ENCODE assay signal across 2 cellular contexts in the genomic region with DNA sequence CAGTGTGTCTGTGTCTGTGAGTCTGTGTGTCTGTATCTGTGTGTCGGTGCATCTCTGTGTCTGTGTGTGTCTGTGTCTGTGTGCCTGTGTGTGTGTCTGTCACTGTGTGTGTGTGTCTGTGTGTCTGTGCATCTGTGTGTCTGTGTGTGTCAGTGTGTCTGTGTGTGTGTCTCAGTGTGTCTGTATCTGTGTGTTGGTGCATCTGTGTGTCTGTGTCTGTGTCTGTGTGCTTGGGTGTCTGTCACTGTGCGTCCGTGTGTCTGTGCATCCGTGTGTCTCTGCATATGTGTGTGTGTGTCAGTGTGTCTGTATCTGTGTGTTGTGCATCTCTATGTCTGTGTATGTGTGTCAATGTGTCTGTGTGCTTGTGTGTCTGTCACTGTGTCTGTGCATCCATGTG.
TF ChIP-seq lines count a peak whose summit lies in the region.

No MANE protein-coding gene starts in this region.

TF ChIP-seq in A549, 52 proteins besides CTCF, POLR2A, EP300 and RAD21:
- TF ChIP-seq GATA3 (IDR thresholded peaks at IDR 0.05; ENCODE audit: borderline replicate concordance) = no peak
- no peak for TF ChIP-seq ZFP36 (IDR thresholded peaks at IDR 0.05; ENCODE audit: borderline replicate concordance, partially characterized antibody)
- no peak for TF ChIP-seq FOSL2 (IDR thresholded peaks at IDR 0.05)
- no peak for TF ChIP-seq FOSL2 (CRISPR knock-in tag; IDR thresholded peaks at IDR 0.05)
- no peak for TF ChIP-seq TFCP2L1 (CRISPR knock-in tag; IDR thresholded peaks at IDR 0.05)
- TF ChIP-seq, protein P1, sequence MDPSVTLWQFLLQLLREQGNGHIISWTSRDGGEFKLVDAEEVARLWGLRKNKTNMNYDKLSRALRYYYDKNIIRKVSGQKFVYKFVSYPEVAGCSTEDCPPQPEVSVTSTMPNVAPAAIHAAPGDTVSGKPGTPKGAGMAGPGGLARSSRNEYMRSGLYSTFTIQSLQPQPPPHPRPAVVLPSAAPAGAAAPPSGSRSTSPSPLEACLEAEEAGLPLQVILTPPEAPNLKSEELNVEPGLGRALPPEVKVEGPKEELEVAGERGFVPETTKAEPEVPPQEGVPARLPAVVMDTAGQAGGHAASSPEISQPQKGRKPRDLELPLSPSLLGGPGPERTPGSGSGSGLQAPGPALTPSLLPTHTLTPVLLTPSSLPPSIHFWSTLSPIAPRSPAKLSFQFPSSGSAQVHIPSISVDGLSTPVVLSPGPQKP (IDR thresholded peaks at IDR 0.05; ENCODE audit: low read depth, low read length) = no peak
- TF ChIP-seq ZNF302 (CRISPR knock-in tag; IDR thresholded peaks at IDR 0.05) = no peak
- no peak for TF ChIP-seq MAFK (IDR thresholded peaks at IDR 0.05; ENCODE audit: partially characterized antibody)
- TF ChIP-seq, protein P2, sequence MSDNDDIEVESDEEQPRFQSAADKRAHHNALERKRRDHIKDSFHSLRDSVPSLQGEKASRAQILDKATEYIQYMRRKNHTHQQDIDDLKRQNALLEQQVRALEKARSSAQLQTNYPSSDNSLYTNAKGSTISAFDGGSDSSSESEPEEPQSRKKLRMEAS (IDR thresholded peaks at IDR 0.05) = no peak
- TF ChIP-seq ZC3H11A (IDR thresholded peaks at IDR 0.05) = no peak
TF ChIP-seq in A549: peak in this region for 0.

TF ChIP-seq in IMR-90, 13 proteins besides CTCF, POLR2A, EP300 and RAD21:
- TF ChIP-seq CHD1 (IDR thresholded peaks at IDR 0.05; ENCODE audit: low read depth, low read length) = no peak
- no peak for TF ChIP-seq NFE2L2 (IDR thresholded peaks at IDR 0.05; ENCODE audit: low read depth, low read length)
- TF ChIP-seq MAZ (IDR thresholded peaks at IDR 0.05; ENCODE audit: borderline replicate concordance, low read depth, low read length) = no peak
- no peak for TF ChIP-seq BHLHE40 (IDR thresholded peaks at IDR 0.05; ENCODE audit: low read depth, low read length)
- TF ChIP-seq CEBPB (IDR thresholded peaks at IDR 0.05; ENCODE audit: low read depth, low read length) = no peak
- TF ChIP-seq SMC3 (IDR thresholded peaks at IDR 0.05; ENCODE audit: low read depth, low read length) = no peak
- TF ChIP-seq RFX5 (IDR thresholded peaks at IDR 0.05; ENCODE audit: low read depth, low read length) = no peak
- TF ChIP-seq, protein P3, sequence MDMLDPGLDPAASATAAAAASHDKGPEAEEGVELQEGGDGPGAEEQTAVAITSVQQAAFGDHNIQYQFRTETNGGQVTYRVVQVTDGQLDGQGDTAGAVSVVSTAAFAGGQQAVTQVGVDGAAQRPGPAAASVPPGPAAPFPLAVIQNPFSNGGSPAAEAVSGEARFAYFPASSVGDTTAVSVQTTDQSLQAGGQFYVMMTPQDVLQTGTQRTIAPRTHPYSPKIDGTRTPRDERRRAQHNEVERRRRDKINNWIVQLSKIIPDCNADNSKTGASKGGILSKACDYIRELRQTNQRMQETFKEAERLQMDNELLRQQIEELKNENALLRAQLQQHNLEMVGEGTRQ (IDR thresholded peaks at IDR 0.05; ENCODE audit: low read depth, low read length) = no peak
- no peak for TF ChIP-seq MAFK (IDR thresholded peaks at IDR 0.05; ENCODE audit: low read depth, low read length)
